Comparison of ENCODE assay signal across 10 cellular contexts in genomic region chr2:176087330-176088047, GRCh38. TPM values are rescaled to one million over a fixed set of nuclear protein-coding genes. Genes with fewer than 3 reads are reported as not detected.
DNase-seq lines count a peak whose midpoint lies in the region; ATAC-seq and TF ChIP-seq lines count a peak whose summit lies in the region.
"Had no signal": no experiment of that assay in that cellular context is flagged by ENCODE, and none has a peak within 500 bp of the region (broad histone marks: within the 10 kb centered on the region; RNA-seq: fewer than 3 reads in every experiment).

No MANE protein-coding gene starts in this region.

- peaks cover 86% of the 10 kb centered on the region for H3K27me3 Mint-ChIP-seq in activated T-cell treated with anti-CD3 and anti-CD28 coated beads, Interleukin-2, amount 50 U/mL, for 72 hours (ENCODE audit: low read depth)
- peaks cover 98% of the 10 kb centered on the region for H3K27me3 Mint-ChIP-seq in activated T-cell treated with anti-CD3 and anti-CD28 coated beads, Interleukin-2, amount 50 U/mL, for 24 hours

- H3K4me1 ChIP-seq in spleen: peaks cover 5 to 58% (median 30%) of the 10 kb centered on the region in 6 donors

- H3K27me3 ChIP-seq in spleen (replicated peaks in 1 of 7): peaks cover 27 to 100% (median 100%) of the 10 kb centered on the region in 7 donors

- no peak for TF ChIP-seq CTCF in epithelial cell of proximal tubule (conservative IDR thresholded peaks at IDR 0.05; ENCODE audit: low read depth, low read length)
- TF ChIP-seq CTCF in spleen (IDR thresholded peaks at IDR 0.05 in 8 of 11, conservative IDR thresholded peaks at IDR 0.05 in 3 of 11): no peak

- peak overlapping the region; percentile 69 to 74 for H3K4me3 Mint-ChIP-seq in activated T-cell treated with anti-CD3 and anti-CD28 coated beads, Interleukin-2, amount 50 U/mL, for 72 hours
- no peak overlapping the region for H3K4me3 Mint-ChIP-seq in activated T-cell treated with anti-CD3 and anti-CD28 coated beads, Interleukin-2, amount 50 U/mL, for 24 hours

- H3K27ac ChIP-seq in spleen: no peak overlapping the region

- 21 to 23% (median 22%) methylated on average over 29 of the region's 29 CpGs for WGBS in spleen, 5 donors

- H3K27ac Mint-ChIP-seq in activated T-cell treated with anti-CD3 and anti-CD28 coated beads, Interleukin-2, amount 50 U/mL, for 72 hours: no peak overlapping the region
- no peak overlapping the region for H3K27ac Mint-ChIP-seq in activated T-cell treated with anti-CD3 and anti-CD28 coated beads, Interleukin-2, amount 50 U/mL, for 24 hours
- H3K27ac Mint-ChIP-seq: activated CD4-positive, alpha-beta T cell treated with anti-CD3 and anti-CD28 coated beads for 36 hours had no signal

- peaks cover 0 to 2% of the 10 kb centered on the region in 2 donors for H3K9me3 Mint-ChIP-seq in activated T-cell treated with anti-CD3 and anti-CD28 coated beads, Interleukin-2, amount 50 U/mL, for 72 hours
- H3K9me3 Mint-ChIP-seq in activated T-cell treated with anti-CD3 and anti-CD28 coated beads, Interleukin-2, amount 50 U/mL, for 24 hours: peaks cover 10% of the 10 kb centered on the region

- TF ChIP-seq POLR2A in spleen (IDR thresholded peaks at IDR 0.05): no peak

- peaks cover 7 to 10% of the 10 kb centered on the region in 2 donors for H3K36me3 Mint-ChIP-seq in activated T-cell treated with anti-CD3 and anti-CD28 coated beads, Interleukin-2, amount 50 U/mL, for 72 hours (ENCODE audit: insufficient read depth in 2 of 2)
- H3K36me3 Mint-ChIP-seq in activated T-cell treated with anti-CD3 and anti-CD28 coated beads, Interleukin-2, amount 50 U/mL, for 24 hours (ENCODE audit: low read depth): peaks cover 3% of the 10 kb centered on the region

- H3K36me3 ChIP-seq in spleen: no peaks in the 10 kb centered on the region

- H3K4me3 ChIP-seq in epithelial cell of proximal tubule (ENCODE audit: low read depth, low read length) (peak overlapping the region; percentile 39), spleen (peak overlapping the region in 6 of 8 donors; percentile 6 to 57 (median 14))

- ATAC-seq in activated T-cell treated with anti-CD3 and anti-CD28 coated beads, Interleukin-2, amount 50 U/mL, for 72 hours (replicated peaks in 1 of 2): no peak
- ATAC-seq in HG03342 (IDR thresholded peaks at IDR 0.05; ENCODE audit: unreplicated experiment): no peak
- ATAC-seq: activated CD4-positive, alpha-beta T cell treated with anti-CD3 and anti-CD28 coated beads for 36 hours had no signal

- intact Hi-C loops in spleen (cut with DNase I; ENCODE audit: low total_unique reads): loop anchor here (5.0 kb wide), 1 partner anchor 720 kb away; no protein-coding TSS in a partner anchor

- DNase-seq in activated T-cell treated with anti-CD3 and anti-CD28 coated beads, Interleukin-2, amount 50 U/mL, for 72 hours: no peak
- no peak for DNase-seq in activated T-cell treated with anti-CD3 and anti-CD28 coated beads, Interleukin-2, amount 50 U/mL, for 24 hours
- DNase-seq in epithelial cell of proximal tubule (ENCODE audit: low read depth) (no peak), spleen (no peak), HUDEP-2 (lab: John Stamatoyannopoulos, UW; ENCODE audit: unreplicated experiment in 76 of 76) (no peak)
- DNase-seq: activated gamma-delta T cell treated with Interleukin-2 at 50 U/mL for 16 hours, cortex of kidney had no signal

- peaks cover 28% of the 10 kb centered on the region for H3K4me1 Mint-ChIP-seq in activated T-cell treated with anti-CD3 and anti-CD28 coated beads, Interleukin-2, amount 50 U/mL, for 72 hours (ENCODE audit: low read depth)
- peaks cover 10% of the 10 kb centered on the region for H3K4me1 Mint-ChIP-seq in activated T-cell treated with anti-CD3 and anti-CD28 coated beads, Interleukin-2, amount 50 U/mL, for 24 hours (ENCODE audit: low read depth)

- peaks cover 0 to 20% (median 0%) of the 10 kb centered on the region in 8 donors for H3K9me3 ChIP-seq in spleen

RNA-seq across cellular contexts. Expression of gene EVX2, which starts 3.7 kb away (rescaled TPM):
- total RNA-seq in activated T-cell treated with anti-CD3 and anti-CD28 coated beads, Interleukin-2, amount 50 U/mL, for 72 hours: not detected
- total RNA-seq in epithelial cell of proximal tubule (not detected in 2 replicates), spleen (not detected)
- not detected for polyA plus RNA-seq in spleen
- total RNA-seq: activated CD4-positive, alpha-beta T cell treated with anti-CD3 and anti-CD28 coated beads for 36 hours; lower leg skin had no signal

RNA-seq across cellular contexts. Expression of gene HOXD13, which starts 5.0 kb away (rescaled TPM):
- total RNA-seq in activated T-cell treated with anti-CD3 and anti-CD28 coated beads, Interleukin-2, amount 50 U/mL, for 72 hours: not detected
- total RNA-seq in epithelial cell of proximal tubule (not detected in 2 replicates), spleen (not detected)
- not detected for polyA plus RNA-seq in spleen
- total RNA-seq: activated CD4-positive, alpha-beta T cell treated with anti-CD3 and anti-CD28 coated beads for 36 hours had no signal

RNA-seq across cellular contexts. Expression of gene HOXD12, which starts 12.1 kb away (rescaled TPM):
- not detected for total RNA-seq in activated T-cell treated with anti-CD3 and anti-CD28 coated beads, Interleukin-2, amount 50 U/mL, for 72 hours
- not detected in 2 replicates for total RNA-seq in epithelial cell of proximal tubule
- not detected for total RNA-seq in spleen
- not detected for polyA plus RNA-seq in spleen
- total RNA-seq: activated CD4-positive, alpha-beta T cell treated with anti-CD3 and anti-CD28 coated beads for 36 hours had no signal

RNA-seq across cellular contexts. Expression of gene HOXD11, which starts 19.6 kb away (rescaled TPM):
- total RNA-seq in activated T-cell treated with anti-CD3 and anti-CD28 coated beads, Interleukin-2, amount 50 U/mL, for 72 hours: not detected
- total RNA-seq in epithelial cell of proximal tubule (17.5 and 25.1 TPM in 2 replicates), spleen (not detected)
- polyA plus RNA-seq in spleen: not detected
- total RNA-seq: activated CD4-positive, alpha-beta T cell treated with anti-CD3 and anti-CD28 coated beads for 36 hours had no signal

RNA-seq across cellular contexts. Expression of gene HOXD10, which starts 29.1 kb away (rescaled TPM):
- not detected for total RNA-seq in activated T-cell treated with anti-CD3 and anti-CD28 coated beads, Interleukin-2, amount 50 U/mL, for 72 hours
- total RNA-seq in epithelial cell of proximal tubule (14.3 and 18.8 TPM in 2 replicates), spleen (not detected)
- polyA plus RNA-seq in spleen: under 1 TPM in 1 of 3 donors, not detected in 2; 0.06 TPM
- total RNA-seq: activated CD4-positive, alpha-beta T cell treated with anti-CD3 and anti-CD28 coated beads for 36 hours had no signal
